25 cellular contexts compared by ENCODE assay signal in genomic region chr2:138201326-138201725, GRCh38.
A peak's percentile ranks its signal among the peaks of the same experiment; 100 is the strongest.
DNase-seq lines count a peak whose midpoint lies in the region; ATAC-seq, FAIRE-seq and TF ChIP-seq lines count a peak whose summit lies in the region.
"Had no signal": no experiment of that assay in that cellular context is flagged by ENCODE, and none has a peak within 500 bp of the region (broad histone marks: within the 10 kb centered on the region; RNA-seq: fewer than 3 reads in every experiment).

No MANE protein-coding gene starts in this region.

- peak; percentile 63 to 75 for ATAC-seq in right cardiac atrium
- no peak for ATAC-seq in Right ventricle myocardium superior (ENCODE audit: poor library complexity)
- ATAC-seq: A549; activated CD8-positive, alpha-beta memory T cell treated with anti-CD3 and anti-CD28 coated beads, Interleukin-2, amount 10 ng/mL, durations not matched to agents 7 days and 5 days; activated T-cell treated with anti-CD3 and anti-CD28 coated beads, Interleukin-2, amount 50 U/mL, for 72 hours; GM12878 had no signal

- no peak for TF ChIP-seq POLR2A in suprapubic skin (IDR thresholded peaks at IDR 0.05)

- TF ChIP-seq CTCF in choroid plexus epithelial cell (conservative IDR thresholded peaks at IDR 0.05; ENCODE audit: low read depth, low read length) (no peak), suprapubic skin (IDR thresholded peaks at IDR 0.05) (no peak)

- H3K4me3 ChIP-seq in right cardiac atrium (ENCODE audit: low read length) (no peak overlapping the region), choroid plexus epithelial cell (ENCODE audit: low read depth, low read length) (no peak overlapping the region), suprapubic skin (no peak overlapping the region)
- H3K4me3 ChIP-seq: A549, GM12878, lung had no signal

- intact Hi-C loops in right cardiac atrium (cut with DNase I) (no loop called here), Right ventricle myocardium superior (cut with DNase I) (no loop called here)

- DNase-seq in right cardiac atrium (no peak), Right ventricle myocardium superior (no peak), choroid plexus epithelial cell (ENCODE audit: low read depth) (peak; percentile 40), iris pigment epithelial cell (ENCODE audit: low read depth) (peak; percentile 17), suprapubic skin (ENCODE audit: low spot score in 2 of 2) (no peak), SHP77 (lab: John Stamatoyannopoulos, UW) (no peak), GM19239 (ENCODE audit: insufficient read length, low spot score) (no peak), SKM-1 (lab: John Stamatoyannopoulos, UW; ENCODE audit: unreplicated experiment) (no peak)
- DNase-seq: activated CD4-positive, alpha-beta T cell treated with anti-CD3 and anti-CD28 coated beads, Interleukin-2, amount 50 U/mL, for 1 hour; activated CD8-positive, alpha-beta memory T cell treated with anti-CD3 and anti-CD28 coated beads, Interleukin-2, amount 10 ng/mL, durations not matched to agents 7 days and 5 days; activated naive CD4-positive, alpha-beta T cell treated with anti-CD3 and anti-CD28 coated beads, Interleukin-2, amount 10 ng/mL, durations not matched to agents 7 days and 5 days; activated T-cell treated with anti-CD3 and anti-CD28 coated beads, Interleukin-2, amount 50 U/mL, for 72 hours; amygdala; DMS53; H9; Kasumi-1; NCI-H1092; NCI-H1930; NCI-H82; trophoblast cell had no signal

- H3K27me3 ChIP-seq in right cardiac atrium (ENCODE audit: control insufficient read depth, insufficient read depth) (no peaks in the 10 kb centered on the region), suprapubic skin (no peaks in the 10 kb centered on the region)

- no peaks in the 10 kb centered on the region for H3K36me3 ChIP-seq in suprapubic skin

- WGBS in right cardiac atrium = 51% methylated on average over 2 of the region's 2 CpGs
- WGBS in suprapubic skin = 80% methylated on average over 2 of the region's 2 CpGs

- H3K27ac ChIP-seq in right cardiac atrium (ENCODE audit: low read length) = no peak overlapping the region
- H3K27ac ChIP-seq in suprapubic skin = no peak overlapping the region
- H3K27ac ChIP-seq: A549, HL-60, RWPE1 had no signal

- H3K9me3 ChIP-seq in right cardiac atrium (ENCODE audit: control insufficient read depth, low read length) = no peaks in the 10 kb centered on the region
- no peaks in the 10 kb centered on the region for H3K9me3 ChIP-seq in suprapubic skin
- H3K9me3 ChIP-seq: A549 had no signal

- H3K4me1 ChIP-seq in right cardiac atrium (ENCODE audit: control insufficient read depth, insufficient read depth, low read length) = no peaks in the 10 kb centered on the region
- H3K4me1 ChIP-seq in suprapubic skin = no peaks in the 10 kb centered on the region
- H3K4me1 ChIP-seq: A549 had no signal

- TF ChIP-seq EP300 in suprapubic skin (IDR thresholded peaks at IDR 0.05) = no peak

- FAIRE-seq in GM19239 (lab: Jason Lieb, UNC) = no peak
- FAIRE-seq: A549, GM12878 had no signal

Comparison
In these comparisons a context has a peak if more than half of its experiments do, and no peak if none do; other contexts are left out.
1. DNase-seq: peak in choroid plexus epithelial cell (single experiment) and iris pigment epithelial cell (single experiment); none in right cardiac atrium (0 of 3), Right ventricle myocardium superior (single experiment), suprapubic skin (0 of 2), SHP77 (0 of 2), GM19239 (single experiment) and SKM-1 (single experiment).